ENCODE assay signal across 20 cellular contexts in the genomic region with DNA sequence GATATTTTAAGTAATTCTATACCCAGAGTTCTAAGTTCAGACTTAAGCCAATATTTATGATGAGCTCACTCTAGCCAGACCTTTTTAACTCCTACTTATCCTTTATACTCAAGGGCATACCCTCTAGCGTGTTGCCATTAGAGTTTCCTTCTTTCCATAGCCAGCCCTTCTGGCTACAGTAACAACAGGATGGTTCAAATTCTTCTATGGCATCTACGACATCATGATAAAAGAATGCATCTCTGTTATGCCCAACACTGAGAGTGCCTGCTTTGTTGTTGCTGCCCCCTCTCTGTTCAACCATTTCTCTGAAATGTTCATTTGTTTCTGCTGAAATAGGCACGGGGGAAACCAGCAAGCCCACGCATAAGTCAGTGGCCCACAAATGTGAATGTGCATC.
A peak's percentile ranks its signal among the peaks of the same experiment; 100 is the strongest.
DNase-seq lines count a peak whose midpoint lies in the region; ATAC-seq lines count a peak whose summit lies in the region.
"Had no signal": no experiment of that assay in that cellular context is flagged by ENCODE, and none has a peak within 500 bp of the region (broad histone marks: within the 10 kb centered on the region; RNA-seq: fewer than 3 reads in every experiment).

No MANE protein-coding gene starts in this region.

- peaks cover 6% of the 10 kb centered on the region for H3K9me3 Mint-ChIP-seq in activated T-helper 17 cell treated with anti-CD3 and anti-CD28 coated beads, Interleukin-2, amount 50 U/mL, for 72 hours
- H3K9me3 Mint-ChIP-seq in effector memory CD8-positive, alpha-beta T cell = peaks cover 5 to 12% of the 10 kb centered on the region in 2 donors

- H3K36me3 Mint-ChIP-seq in activated T-helper 17 cell treated with anti-CD3 and anti-CD28 coated beads, Interleukin-2, amount 50 U/mL, for 72 hours (ENCODE audit: low read depth) = no peaks in the 10 kb centered on the region
- H3K36me3 Mint-ChIP-seq in effector memory CD8-positive, alpha-beta T cell (ENCODE audit: insufficient read depth) = no peaks in the 10 kb centered on the region
- H3K36me3 Mint-ChIP-seq: CD8-positive, alpha-beta T cell; IgD-negative memory B cell had no signal

- DNase-seq in DMS53 (lab: John Stamatoyannopoulos, UW) = peak; percentile 1
- DNase-seq in DMS53 treated with DMSO at 0.1 percent for 48 hours (lab: John Stamatoyannopoulos, UW; ENCODE audit: unreplicated experiment) = no peak
- DNase-seq in iris pigment epithelial cell (ENCODE audit: low read depth) = peak; percentile 1
- DNase-seq in myocyte (ENCODE audit: low read depth) = peak; percentile 6
- DNase-seq in NCI-H1436 (lab: John Stamatoyannopoulos, UW) = no peak
- DNase-seq in RPMI8226 = no peak
- no peak for DNase-seq in effector memory CD8-positive, alpha-beta T cell
- DNase-seq: AML-193; C1 segment of cervical spinal cord; CD8-positive, alpha-beta T cell; DMS79; NCI-H1105; NCI-H2029 treated with DMSO at 0.1 percent for 48 hours; NCI-H226; NCI-H510A treated with DMSO at 0.1 percent for 48 hours; NCI-H748 treated with DMSO at 0.1 percent for 48 hours; SHP77 treated with DMSO at 0.1 percent for 48 hours had no signal

- no peaks in the 10 kb centered on the region for H3K27me3 Mint-ChIP-seq in activated T-helper 17 cell treated with anti-CD3 and anti-CD28 coated beads, Interleukin-2, amount 50 U/mL, for 72 hours
- no peaks in the 10 kb centered on the region for H3K27me3 Mint-ChIP-seq in effector memory CD8-positive, alpha-beta T cell
- H3K27me3 Mint-ChIP-seq: IgD-negative memory B cell had no signal

- no peak for ATAC-seq in activated T-helper 17 cell treated with anti-CD3 and anti-CD28 coated beads, Interleukin-2, amount 50 U/mL, for 72 hours (replicated peaks)
- no peak for ATAC-seq in effector memory CD8-positive, alpha-beta T cell (replicated peaks)
- ATAC-seq: CD8-positive, alpha-beta T cell; HCT116 had no signal

- H3K27ac Mint-ChIP-seq in activated T-helper 17 cell treated with anti-CD3 and anti-CD28 coated beads, Interleukin-2, amount 50 U/mL, for 72 hours = no peak overlapping the region
- H3K27ac Mint-ChIP-seq in effector memory CD8-positive, alpha-beta T cell = no peak overlapping the region
- H3K27ac Mint-ChIP-seq: CD8-positive, alpha-beta T cell; IgD-negative memory B cell had no signal

- H3K4me3 Mint-ChIP-seq in activated T-helper 17 cell treated with anti-CD3 and anti-CD28 coated beads, Interleukin-2, amount 50 U/mL, for 72 hours = no peak overlapping the region
- no peak overlapping the region for H3K4me3 Mint-ChIP-seq in effector memory CD8-positive, alpha-beta T cell
- H3K4me3 Mint-ChIP-seq: CD8-positive, alpha-beta T cell; IgD-negative memory B cell had no signal

- H3K4me1 Mint-ChIP-seq in activated T-helper 17 cell treated with anti-CD3 and anti-CD28 coated beads, Interleukin-2, amount 50 U/mL, for 72 hours = no peaks in the 10 kb centered on the region
- no peaks in the 10 kb centered on the region for H3K4me1 Mint-ChIP-seq in effector memory CD8-positive, alpha-beta T cell (ENCODE audit: low read depth in 2 of 2)
- H3K4me1 Mint-ChIP-seq: IgD-negative memory B cell had no signal

Comparison
In these comparisons a context has a peak if more than half of its experiments do, and no peak if none do; other contexts are left out.
1. DNase-seq: peak in DMS53 (single experiment), iris pigment epithelial cell (single experiment) and myocyte (single experiment); none in DMS53 treated with DMSO at 0.1 percent for 48 hours (single experiment), NCI-H1436 (single experiment), RPMI8226 (single experiment) and effector memory CD8-positive, alpha-beta T cell (0 of 3).